ENCODE assay signal across 8 cellular contexts in genomic region chr12:1796515-1797010, GRCh38. TPM values are rescaled to one million over a fixed set of nuclear protein-coding genes. Genes with fewer than 3 reads are reported as not detected.
DNase-seq lines count a peak whose midpoint lies in the region; ATAC-seq and TF ChIP-seq lines count a peak whose summit lies in the region.

No MANE protein-coding gene starts in this region.

- H2AFZ ChIP-seq in H9 (ENCODE audit: low read length): no peak overlapping the region

- H4K8ac ChIP-seq in H9 (replicated peaks; ENCODE audit: insufficient read length, low read depth, low read length): no peak overlapping the region

- H3K4me3 ChIP-seq in NT2/D1 (ENCODE audit: insufficient read length, low read depth) (no peak overlapping the region), ascending aorta (peak overlapping the region; percentile 73 to 81)

- peak overlapping the region; percentile 23 for H3K4me2 ChIP-seq in H9 (ENCODE audit: insufficient read depth, insufficient read length, low read length)

- no peak overlapping the region for H2BK12ac ChIP-seq in H9 (ENCODE audit: insufficient read length, low read depth, low read length)

- H3K14ac ChIP-seq in H9 (ENCODE audit: insufficient read depth, low read length): no peak overlapping the region; the same call in 1 of the 2 replicates

- H2BK15ac ChIP-seq in H9 (ENCODE audit: low read depth, low read length): no peak overlapping the region

- H3K4me3 Mint-ChIP-seq in H9: no peak overlapping the region
- H3K4me3 Mint-ChIP-seq in stimulated activated effector memory CD8-positive, alpha-beta T cell treated with anti-CD3 and anti-CD28 coated beads, Interleukin-12 subunit alpha, Interleukin-12 subunit beta, amount 100 ng/mL, for 72 hours: peak overlapping the region; percentile 74

- H3K9ac ChIP-seq in H9 (ENCODE audit: extremely low read depth, insufficient read length, low read length): no peak overlapping the region
- H3K9ac ChIP-seq in NT2/D1 (ENCODE audit: insufficient read length, low read depth): peak overlapping the region; percentile 52

- H2BK120ac ChIP-seq in H9 (ENCODE audit: low read depth, low read length, poor library complexity, severe bottlenecking): no peak overlapping the region

- no peak for TF ChIP-seq CTCF in H9 (conservative IDR thresholded peaks at IDR 0.05)
- no peak for TF ChIP-seq CTCF in ascending aorta (IDR thresholded peaks at IDR 0.05)

- no peak overlapping the region for H3T11ph ChIP-seq in H9 (ENCODE audit: low read length)

- peaks cover 4% of the 10 kb centered on the region for H3K23me2 ChIP-seq in H9 (ENCODE audit: insufficient read length, low read depth, low read length, poor library complexity, severe bottlenecking)

- intact Hi-C loops in ascending aorta (cut with DNase I): loop anchor here (1.0 to 2.0 kb wide), 5 partner anchors 140 to 784 kb away; no protein-coding TSS in a partner anchor

- H3K9me3 ChIP-seq in H9 (ENCODE audit: control insufficient read depth, low read depth, low read length) (no peaks in the 10 kb centered on the region), NT2/D1 (ENCODE audit: insufficient read depth, low read length) (no peaks in the 10 kb centered on the region), ascending aorta (no peaks in the 10 kb centered on the region)

- H3K27me3 Mint-ChIP-seq in H9 (ENCODE audit: low read depth): peaks cover 7% of the 10 kb centered on the region

- H3K18ac ChIP-seq in H9 (ENCODE audit: insufficient read length, low read depth, low read length): no peak overlapping the region

- no peak overlapping the region for H4K5ac ChIP-seq in H9 (ENCODE audit: insufficient read length, low read depth, low read length)

- H3K27me3 ChIP-seq in H9 (ENCODE audit: insufficient read depth, low read length) (no peaks in the 10 kb centered on the region), NT2/D1 (ENCODE audit: insufficient read depth, insufficient read length) (no peaks in the 10 kb centered on the region), ascending aorta (no peaks in the 10 kb centered on the region), layer of hippocampus (ENCODE audit: control insufficient read depth, insufficient read depth, low read length) (no peaks in the 10 kb centered on the region)

- H2BK5ac ChIP-seq in H9 (ENCODE audit: insufficient read length, low read length): no peak overlapping the region

- H2BK20ac ChIP-seq in H9 (ENCODE audit: low read depth, low read length, poor library complexity, severe bottlenecking): no peak overlapping the region

- H3K27ac Mint-ChIP-seq in H9: no peak overlapping the region
- peak overlapping the region; percentile 94 for H3K27ac Mint-ChIP-seq in stimulated activated effector memory CD8-positive, alpha-beta T cell treated with anti-CD3 and anti-CD28 coated beads, Interleukin-12 subunit alpha, Interleukin-12 subunit beta, amount 100 ng/mL, for 72 hours

- no CpG with 5 or more reads among the region's 43 CpGs for WGBS in H9 (ENCODE audit: extremely low coverage, insufficient read length, low lambda C conversion rate)

- no peak overlapping the region for H2AK5ac ChIP-seq in H9 (ENCODE audit: insufficient read length, low read length)

- no peaks in the 10 kb centered on the region for H3K79me2 ChIP-seq in H9 (ENCODE audit: insufficient read depth, low read length)

- H3K23ac ChIP-seq in H9 (ENCODE audit: insufficient read length, low read depth, low read length): no peak overlapping the region

- no peaks in the 10 kb centered on the region; the same call in 1 of the 2 replicates for H3K4me1 ChIP-seq in H9 (ENCODE audit: insufficient read depth, low read length)
- peaks cover 46% of the 10 kb centered on the region for H3K4me1 ChIP-seq in NT2/D1 (ENCODE audit: insufficient read depth, insufficient read length)
- H3K4me1 ChIP-seq in ascending aorta: peaks cover 6 to 13% of the 10 kb centered on the region in 2 donors

- H3K4ac ChIP-seq in H9 (ENCODE audit: low read depth, low read length): no peak overlapping the region

- peak; percentile 53 for ATAC-seq in stimulated activated effector memory CD8-positive, alpha-beta T cell treated with anti-CD3 and anti-CD28 coated beads, Interleukin-12 subunit alpha, Interleukin-12 subunit beta, amount 100 ng/mL, for 72 hours

- H3K4me1 Mint-ChIP-seq in H9: peaks cover 25 to 28% of the 10 kb centered on the region in 2 experiments
- peaks cover 20% of the 10 kb centered on the region for H3K4me1 Mint-ChIP-seq in stimulated activated effector memory CD8-positive, alpha-beta T cell treated with anti-CD3 and anti-CD28 coated beads, Interleukin-12 subunit alpha, Interleukin-12 subunit beta, amount 100 ng/mL, for 72 hours

- DNase-seq in GF-D8 (lab: John Stamatoyannopoulos, UW) (peak; percentile 7), H9 (peak; percentile 51), NT2/D1 (ENCODE audit: low read depth, low spot score) (no peak), ascending aorta (ENCODE audit: low spot score in 2 of 2) (peak in 1 of 2 donors; percentile 73), SW 1271 (lab: John Stamatoyannopoulos, UW) (no peak), NCI-H524 treated with DMSO at 0.1 percent for 48 hours (lab: John Stamatoyannopoulos, UW) (no peak)
- peak; percentile 37 to 77 for DNase-seq in stimulated activated effector memory CD8-positive, alpha-beta T cell treated with anti-CD3 and anti-CD28 coated beads, Interleukin-12 subunit alpha, Interleukin-12 subunit beta, amount 100 ng/mL, for 72 hours (ENCODE audit: low spot score in 2 of 2)

- H3K36me3 ChIP-seq in NT2/D1 (ENCODE audit: insufficient read depth, insufficient read length, low read length): no peaks in the 10 kb centered on the region
- no peaks in the 10 kb centered on the region for H3K36me3 ChIP-seq in ascending aorta

- no peak overlapping the region for H3K56ac ChIP-seq in H9 (ENCODE audit: insufficient read length, low read depth, low read length)

- H3K36me3 Mint-ChIP-seq in H9 (ENCODE audit: insufficient read depth in 1 of 3, low read depth in 3 of 3): no peaks in the 10 kb centered on the region
- peaks cover 6% of the 10 kb centered on the region for H3K36me3 Mint-ChIP-seq in stimulated activated effector memory CD8-positive, alpha-beta T cell treated with anti-CD3 and anti-CD28 coated beads, Interleukin-12 subunit alpha, Interleukin-12 subunit beta, amount 100 ng/mL, for 72 hours

- H3K9me3 Mint-ChIP-seq in H9: no peaks in the 10 kb centered on the region
- H3K9me3 Mint-ChIP-seq in stimulated activated effector memory CD8-positive, alpha-beta T cell treated with anti-CD3 and anti-CD28 coated beads, Interleukin-12 subunit alpha, Interleukin-12 subunit beta, amount 100 ng/mL, for 72 hours: no peaks in the 10 kb centered on the region

- no peaks in the 10 kb centered on the region for H4K20me1 ChIP-seq in H9 (ENCODE audit: control insufficient read depth, insufficient read depth, insufficient read length)

- H3K27ac ChIP-seq in H9 (ENCODE audit: insufficient read length, low read depth, low read length) (no peak overlapping the region), ascending aorta (peak overlapping the region; percentile 56 to 81), layer of hippocampus (ENCODE audit: low read depth, low read length) (peak overlapping the region; percentile 71)

- H3K79me1 ChIP-seq in H9 (ENCODE audit: insufficient read depth, low read depth, low read length, poor library complexity, severe bottlenecking): no peaks in the 10 kb centered on the region

- H4K91ac ChIP-seq in H9 (ENCODE audit: insufficient read length, low read depth, low read length): no peak overlapping the region

RNA-seq across cellular contexts. Expression of gene LRTM2, which starts 23.8 kb away (rescaled TPM):
- total RNA-seq in H9 (2021) (not detected in 2 replicates), ascending aorta (not detected)

Comparison
In these comparisons a context has a peak if more than half of its experiments do, and no peak if none do; other contexts are left out.
1. DNase-seq: peak in GF-D8 (single experiment), H9 (single experiment) and stimulated activated effector memory CD8-positive, alpha-beta T cell treated with anti-CD3 and anti-CD28 coated beads, Interleukin-12 subunit alpha, Interleukin-12 subunit beta, amount 100 ng/mL, for 72 hours (2 of 2); none in NT2/D1 (single experiment), SW 1271 (0 of 2) and NCI-H524 treated with DMSO at 0.1 percent for 48 hours (single experiment).